17 cellular contexts compared by ENCODE assay signal in genomic region chrX:113973706-113974105, GRCh38.
DNase-seq lines count a peak whose midpoint lies in the region; ATAC-seq, FAIRE-seq and TF ChIP-seq lines count a peak whose summit lies in the region.
"Had no signal": no experiment of that assay in that cellular context is flagged by ENCODE, and none has a peak within 500 bp of the region (broad histone marks: within the 10 kb centered on the region; RNA-seq: fewer than 3 reads in every experiment).

No MANE protein-coding gene starts in this region.

- H3K27me3 Mint-ChIP-seq in H9 (ENCODE audit: low read depth), result no peaks in the 10 kb centered on the region
- no peaks in the 10 kb centered on the region for H3K27me3 Mint-ChIP-seq in endodermal cell (ENCODE audit: insufficient read depth)
- no peaks in the 10 kb centered on the region for H3K27me3 Mint-ChIP-seq in nephron (ENCODE audit: low read depth)
- H3K27me3 Mint-ChIP-seq: CD4-positive, alpha-beta memory T cell had no signal

- H3K4me3 ChIP-seq in endodermal cell (ENCODE audit: low read length) (no peak overlapping the region), smooth muscle cell (no peak overlapping the region)
- H3K4me3 ChIP-seq: BLaER1, GM12878, GM23248 had no signal

- no peak overlapping the region for H3K14ac ChIP-seq in H9 (ENCODE audit: insufficient read depth, low read length)

- no peak for TF ChIP-seq CTCF in H9 (conservative IDR thresholded peaks at IDR 0.05)
- TF ChIP-seq CTCF in endodermal cell (conservative IDR thresholded peaks at IDR 0.05), result peak; percentile 27
- TF ChIP-seq CTCF in nephron (IDR thresholded peaks at IDR 0.05; ENCODE audit: unreplicated experiment in 3 of 3), result no peak
- TF ChIP-seq CTCF in smooth muscle cell (IDR thresholded peaks at IDR 0.05; ENCODE audit: borderline replicate concordance, insufficient read depth, poor library complexity, severe bottlenecking), result no peak

- no peak overlapping the region for H3K4me2 ChIP-seq in H9 (ENCODE audit: insufficient read depth, insufficient read length, low read length)
- no peak overlapping the region for H3K4me2 ChIP-seq in smooth muscle cell
- H3K4me2 ChIP-seq: BLaER1 had no signal

- no peak for DNase-seq in H9
- DNase-seq in endodermal cell, result no peak
- no peak for DNase-seq in smooth muscle cell (lab: John Stamatoyannopoulos, UW; ENCODE audit: unreplicated experiment)
- no peak for DNase-seq in HTR-8/SVneo (ENCODE audit: insufficient read length, low spot score)
- no peak for DNase-seq in DMS153 treated with DMSO at 0.1 percent for 48 hours (lab: John Stamatoyannopoulos, UW; ENCODE audit: unreplicated experiment)
- DNase-seq: 8988T; CD4-positive, alpha-beta memory T cell; DMS53; DND-41; EL; GM23248; HCEC 1CT had no signal

- H3K36me3 Mint-ChIP-seq in H9 (ENCODE audit: insufficient read depth in 1 of 3, low read depth in 3 of 3), result peaks cover 37 to 82% (median 79%) of the 10 kb centered on the region in 3 experiments
- peaks cover 63% of the 10 kb centered on the region for H3K36me3 Mint-ChIP-seq in endodermal cell (ENCODE audit: low read depth)
- no peaks in the 10 kb centered on the region for H3K36me3 Mint-ChIP-seq in nephron (ENCODE audit: low read depth)
- H3K36me3 Mint-ChIP-seq: CD14-positive monocyte; CD4-positive, alpha-beta memory T cell had no signal

- ATAC-seq in GM19397 (IDR thresholded peaks at IDR 0.05; ENCODE audit: unreplicated experiment), result no peak
- ATAC-seq: GM12878 had no signal

- no peak overlapping the region for H2AFZ ChIP-seq in H9 (ENCODE audit: low read length)
- H2AFZ ChIP-seq in smooth muscle cell (ENCODE audit: low read depth), result peak overlapping the region; percentile 67
- H2AFZ ChIP-seq: GM23248 had no signal

- H3K4me3 Mint-ChIP-seq in H9 (no peak overlapping the region), endodermal cell (no peak overlapping the region), nephron (no peak overlapping the region)
- H3K4me3 Mint-ChIP-seq: CD14-positive monocyte; CD4-positive, alpha-beta memory T cell had no signal

- no peak overlapping the region for H2BK20ac ChIP-seq in H9 (ENCODE audit: low read depth, low read length, poor library complexity, severe bottlenecking)

- H3K27me3 ChIP-seq in H9 (ENCODE audit: insufficient read depth, low read length) (peaks cover 3% of the 10 kb centered on the region; the same call in 1 of the 2 replicates), endodermal cell (ENCODE audit: control insufficient read depth, insufficient read depth, low read length, poor library complexity, severe bottlenecking) (no peaks in the 10 kb centered on the region), smooth muscle cell (ENCODE audit: low read depth) (no peaks in the 10 kb centered on the region)

- WGBS in H9 (ENCODE audit: extremely low coverage, insufficient read length, low lambda C conversion rate), result no CpG with 5 or more reads among the region's 2 CpGs
- WGBS in endodermal cell (ENCODE audit: insufficient coverage in 1 of 2, insufficient read length in 1 of 2), 2 experiments, result 100% methylated on average over 2 of the region's 2 CpGs; no CpG with 5 or more reads in 1 of the 2 experiments
- WGBS in smooth muscle cell (ENCODE audit: low lambda C conversion rate), result 90% methylated on average over 2 of the region's 2 CpGs

- no peak overlapping the region for H3K18ac ChIP-seq in H9 (ENCODE audit: insufficient read length, low read depth, low read length)

- no peak overlapping the region for H3K56ac ChIP-seq in H9 (ENCODE audit: insufficient read length, low read depth, low read length)

- peak overlapping the region in 2 of 3 experiments; percentile 2 to 79; a peak in 3 of 7 replicates for H3K27ac Mint-ChIP-seq in H9
- H3K27ac Mint-ChIP-seq in endodermal cell, result no peak overlapping the region
- H3K27ac Mint-ChIP-seq in nephron, result peak overlapping the region in 2 of 3 experiments; percentile 74 to 78
- H3K27ac Mint-ChIP-seq: CD14-positive monocyte; CD4-positive, alpha-beta memory T cell had no signal

- H3K79me2 ChIP-seq in H9 (ENCODE audit: insufficient read depth, low read length) (peaks cover 3% of the 10 kb centered on the region; the same call in 1 of the 2 replicates), smooth muscle cell (ENCODE audit: low read depth) (no peaks in the 10 kb centered on the region)

- no peak overlapping the region for H3T11ph ChIP-seq in H9 (ENCODE audit: low read length)

- H4K20me1 ChIP-seq in H9 (ENCODE audit: control insufficient read depth, insufficient read depth, insufficient read length), result no peaks in the 10 kb centered on the region
- no peaks in the 10 kb centered on the region for H4K20me1 ChIP-seq in smooth muscle cell (ENCODE audit: low read depth)
- H4K20me1 ChIP-seq: BLaER1 had no signal

- no peak overlapping the region for H2BK5ac ChIP-seq in H9 (ENCODE audit: insufficient read length, low read length)

- H3K4ac ChIP-seq in H9 (ENCODE audit: low read depth, low read length), result no peak overlapping the region

- H2AK5ac ChIP-seq in H9 (ENCODE audit: insufficient read length, low read length), result no peak overlapping the region

- no peak for FAIRE-seq in HTR-8/SVneo (lab: Jason Lieb, UNC)
- FAIRE-seq: GM12878 had no signal

- H3K9me3 ChIP-seq in H9 (ENCODE audit: control insufficient read depth, low read depth, low read length) (no peaks in the 10 kb centered on the region), endodermal cell (ENCODE audit: control insufficient read depth, low read length) (no peaks in the 10 kb centered on the region), smooth muscle cell (replicated peaks; ENCODE audit: low read depth) (no peaks in the 10 kb centered on the region)

- H3K79me1 ChIP-seq in H9 (ENCODE audit: insufficient read depth, low read depth, low read length, poor library complexity, severe bottlenecking), result no peaks in the 10 kb centered on the region

- H3K23me2 ChIP-seq in H9 (ENCODE audit: insufficient read length, low read depth, low read length, poor library complexity, severe bottlenecking), result no peaks in the 10 kb centered on the region

- no peak overlapping the region for H2BK15ac ChIP-seq in H9 (ENCODE audit: low read depth, low read length)

- no peak overlapping the region for H4K91ac ChIP-seq in H9 (ENCODE audit: insufficient read length, low read depth, low read length)

- no peak overlapping the region for H3K9ac ChIP-seq in H9 (ENCODE audit: extremely low read depth, insufficient read length, low read length)
- H3K9ac ChIP-seq in endodermal cell (ENCODE audit: extremely low read depth, low read length, poor library complexity, severe bottlenecking), result no peak overlapping the region
- H3K9ac ChIP-seq in smooth muscle cell (ENCODE audit: low read depth), result no peak overlapping the region
- H3K9ac ChIP-seq: BLaER1, GM23248 had no signal

- H4K5ac ChIP-seq in H9 (ENCODE audit: insufficient read length, low read depth, low read length), result no peak overlapping the region

- no peaks in the 10 kb centered on the region for H3F3A ChIP-seq in smooth muscle cell (ENCODE audit: low read depth)

- H3K4me1 Mint-ChIP-seq in H9 (peaks cover 47 to 50% of the 10 kb centered on the region in 2 experiments), endodermal cell (peaks cover 36% of the 10 kb centered on the region), nephron (peaks cover 10% of the 10 kb centered on the region)
- H3K4me1 Mint-ChIP-seq: CD4-positive, alpha-beta memory T cell had no signal

- no peak overlapping the region for H2BK120ac ChIP-seq in H9 (ENCODE audit: low read depth, low read length, poor library complexity, severe bottlenecking)

- no peak overlapping the region for H2BK12ac ChIP-seq in H9 (ENCODE audit: insufficient read length, low read depth, low read length)

- H3K36me3 ChIP-seq in endodermal cell (ENCODE audit: control insufficient read depth, insufficient read depth, low read length) (no peaks in the 10 kb centered on the region), smooth muscle cell (ENCODE audit: low read depth) (no peaks in the 10 kb centered on the region)
- H3K36me3 ChIP-seq: BLaER1 had no signal

- H3K23ac ChIP-seq in H9 (ENCODE audit: insufficient read length, low read depth, low read length), result no peak overlapping the region

- H3K27ac ChIP-seq in H9 (ENCODE audit: insufficient read length, low read depth, low read length), result no peak overlapping the region
- no peak overlapping the region for H3K27ac ChIP-seq in endodermal cell (ENCODE audit: low read depth, low read length)
- no peak overlapping the region for H3K27ac ChIP-seq in smooth muscle cell (ENCODE audit: low read depth)
- H3K27ac ChIP-seq: BLaER1, GM23248 had no signal

- no peak overlapping the region for H4K8ac ChIP-seq in H9 (replicated peaks; ENCODE audit: insufficient read length, low read depth, low read length)

- H3K9me3 Mint-ChIP-seq in H9 (peaks cover 17 to 40% of the 10 kb centered on the region in 2 experiments), endodermal cell (peaks cover 29% of the 10 kb centered on the region), nephron (no peaks in the 10 kb centered on the region)

- peaks cover 14% of the 10 kb centered on the region for H3K4me1 ChIP-seq in H9 (ENCODE audit: insufficient read depth, low read length)
- no peaks in the 10 kb centered on the region for H3K4me1 ChIP-seq in endodermal cell (ENCODE audit: control insufficient read depth, insufficient read depth, low read length)
- H3K4me1 ChIP-seq in smooth muscle cell (ENCODE audit: low read depth), result no peaks in the 10 kb centered on the region
- H3K4me1 ChIP-seq: BLaER1 had no signal
